In the genomic region with DNA sequence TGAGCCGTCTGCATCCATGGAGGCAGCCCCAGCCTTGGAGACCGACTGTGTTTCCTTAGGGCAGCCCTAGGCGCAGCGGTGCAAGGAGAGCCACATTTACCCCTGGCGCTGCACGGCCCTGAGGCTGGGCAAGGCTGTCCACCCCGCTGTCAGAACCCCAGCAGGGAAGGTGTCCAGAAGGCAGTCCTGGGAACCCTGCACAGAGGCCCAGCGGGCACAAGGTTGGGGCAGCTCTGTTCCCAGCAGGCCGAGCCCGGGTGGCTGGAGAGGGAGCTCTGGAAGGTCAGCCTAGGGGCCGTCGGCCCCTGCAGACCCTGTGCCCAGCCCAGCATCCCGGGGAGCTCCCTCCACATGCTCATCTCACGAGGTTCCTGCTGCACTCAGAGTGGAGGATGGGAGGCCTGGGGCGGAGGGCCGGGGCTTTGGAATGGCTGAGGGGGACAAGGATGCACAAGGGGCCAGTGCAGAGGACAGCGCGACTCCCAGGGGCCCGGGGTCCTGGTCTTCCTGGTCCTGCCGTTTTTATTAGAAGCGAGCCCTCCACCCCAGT, we compare ENCODE assay signal across 8 cellular contexts. TPM values are rescaled to one million over a fixed set of nuclear protein-coding genes. Genes with fewer than 3 reads are reported as not detected.
A peak's percentile ranks its signal among the peaks of the same experiment; 100 is the strongest.
DNase-seq lines count a peak whose midpoint lies in the region; ATAC-seq and TF ChIP-seq lines count a peak whose summit lies in the region.

No MANE protein-coding gene starts in this region.

- H3K4me1 ChIP-seq in GM23248 (ENCODE audit: insufficient read depth), result peaks cover 17% of the 10 kb centered on the region
- peaks cover 0 to 28% (median 11%) of the 10 kb centered on the region in 12 donors for H3K4me1 ChIP-seq in heart left ventricle
- H3K4me1 ChIP-seq in skeletal muscle satellite cell (ENCODE audit: control insufficient read depth, insufficient read depth, low read length), result peaks cover 31% of the 10 kb centered on the region
- H3K4me1 ChIP-seq in trophoblast cell (ENCODE audit: control insufficient read depth in 1 of 2, insufficient read depth in 2 of 2, low read length in 2 of 2), result peaks cover 2 to 6% of the 10 kb centered on the region in 2 experiments

- H3K14ac ChIP-seq in trophoblast cell (ENCODE audit: low read length), result no peak overlapping the region

- intact Hi-C loops in activated CD8-positive, alpha-beta T cell treated with anti-CD3 and anti-CD28 coated beads for 36 hours (cut with micrococcal nuclease), result no loop called here
- intact Hi-C loops in heart left ventricle (cut with DNase I), result loop anchor here in 5 of 10 donors (2.0 to 10.0 kb wide), 4 partner anchors 33 to 61 kb away; partner anchors contain the start of genes KLHL17 (in 1 of the 5), NOC2L (in 1 of the 5) and PLEKHN1 (in 1 of the 5)

- H3K9me3 Mint-ChIP-seq in activated CD8-positive, alpha-beta T cell treated with anti-CD3 and anti-CD28 coated beads for 36 hours, result no peaks in the 10 kb centered on the region

- H3K4me3 ChIP-seq in GM23248 (peak overlapping the region; percentile 83), heart left ventricle (peak overlapping the region in 9 of 12 donors; percentile 4 to 57 (median 46)), skeletal muscle satellite cell (ENCODE audit: low read length) (peak overlapping the region; percentile 61), trophoblast cell (ENCODE audit: low read depth, low read length) (no peak overlapping the region)

- no peak for TF ChIP-seq POLR2A in heart left ventricle (IDR thresholded peaks at IDR 0.05)

- no peak overlapping the region for H4K91ac ChIP-seq in trophoblast cell (ENCODE audit: low read depth, low read length)

- H3K9ac ChIP-seq in GM23248 (peak overlapping the region; percentile 80; the same call in 1 of the 2 replicates), skeletal muscle satellite cell (ENCODE audit: low read depth, low read length) (no peak overlapping the region), trophoblast cell (ENCODE audit: low read length) (no peak overlapping the region)

- no peak for ATAC-seq in activated CD8-positive, alpha-beta T cell treated with anti-CD3 and anti-CD28 coated beads for 36 hours
- no peak for ATAC-seq in heart left ventricle
- no peak for ATAC-seq in GM19324 (IDR thresholded peaks at IDR 0.05; ENCODE audit: low FRiP score, unreplicated experiment)
- ATAC-seq in HG03378 (IDR thresholded peaks at IDR 0.05; ENCODE audit: unreplicated experiment), result no peak

- no peaks in the 10 kb centered on the region for H4K20me1 ChIP-seq in GM23248 (ENCODE audit: insufficient read depth)

- DNase-seq in GM23248 (no peak), heart left ventricle (peak in 4 of 5 donors; percentile 23 to 59 (median 30)), foreskin melanocyte (no peak), trophoblast cell (no peak)
- no peak for DNase-seq in activated CD8-positive, alpha-beta T cell treated with anti-CD3 and anti-CD28 coated beads for 36 hours

- H2BK120ac ChIP-seq in trophoblast cell (ENCODE audit: insufficient read depth, low read length, poor library complexity), result no peak overlapping the region

- H3K79me1 ChIP-seq in trophoblast cell (ENCODE audit: low read length), result peaks cover 4% of the 10 kb centered on the region

- no peak overlapping the region for H2BK5ac ChIP-seq in trophoblast cell (ENCODE audit: low read depth, low read length, poor library complexity)

- WGBS in GM23248 (ENCODE audit: low coverage in 1 of 2, low lambda C conversion rate in 2 of 2, missing lambda C conversion rate in 2 of 2), 2 experiments, result 78 to 88% methylated on average over 17 to 21 of the region's 21 CpGs
- 85 to 88% (median 86%) methylated on average over 17 to 21 of the region's 21 CpGs for WGBS in heart left ventricle, 4 donors
- no CpG with 5 or more reads among the region's 21 CpGs for WGBS in trophoblast cell (ENCODE audit: extremely low coverage, insufficient coverage, insufficient read length)

- in situ Hi-C loops in GM23248 (cut with MboI), result no loop called here

- H3K36me3 ChIP-seq in GM23248 (ENCODE audit: low read depth) (no peaks in the 10 kb centered on the region), heart left ventricle (no peaks in the 10 kb centered on the region), skeletal muscle satellite cell (ENCODE audit: insufficient read depth, low read length) (no peaks in the 10 kb centered on the region), trophoblast cell (ENCODE audit: control insufficient read depth in 1 of 2, insufficient read depth in 2 of 2, low read length in 2 of 2) (no peaks in the 10 kb centered on the region)

- H3F3A ChIP-seq in GM23248 (ENCODE audit: insufficient read depth), result no peaks in the 10 kb centered on the region; the same call in 1 of the 2 replicates

- no peak overlapping the region for H4K12ac ChIP-seq in trophoblast cell (ENCODE audit: low read depth, low read length)

- no peak overlapping the region for H2BK12ac ChIP-seq in trophoblast cell (ENCODE audit: low read length)

- no peak overlapping the region for H3K4ac ChIP-seq in trophoblast cell (ENCODE audit: low read depth, low read length)

- H3K27ac ChIP-seq in GM23248, result no peak overlapping the region
- H3K27ac ChIP-seq in heart left ventricle, result no peak overlapping the region
- no peak overlapping the region for H3K27ac ChIP-seq in trophoblast cell (ENCODE audit: low read depth, low read length)

- H3K27me3 ChIP-seq in GM23248 (replicated peaks; ENCODE audit: insufficient read depth) (no peaks in the 10 kb centered on the region), heart left ventricle (peaks cover 0 to 20% (median 6%) of the 10 kb centered on the region in 9 donors), skeletal muscle satellite cell (ENCODE audit: control insufficient read depth, insufficient read depth, low read length) (peaks cover 12% of the 10 kb centered on the region), trophoblast cell (ENCODE audit: insufficient read depth, low read length) (no peaks in the 10 kb centered on the region)

- H3K9me2 ChIP-seq in GM23248 (ENCODE audit: insufficient read depth), result no peaks in the 10 kb centered on the region

- H3K4me1 Mint-ChIP-seq in activated CD8-positive, alpha-beta T cell treated with anti-CD3 and anti-CD28 coated beads for 36 hours (ENCODE audit: low read depth), result peaks cover 9% of the 10 kb centered on the region

- no peaks in the 10 kb centered on the region for H3K79me2 ChIP-seq in GM23248 (ENCODE audit: insufficient read depth)
- peaks cover 2% of the 10 kb centered on the region for H3K79me2 ChIP-seq in trophoblast cell (ENCODE audit: control insufficient read depth, insufficient read depth, low read length, poor library complexity)

- peak overlapping the region; percentile 42 for H3K4me3 Mint-ChIP-seq in activated CD8-positive, alpha-beta T cell treated with anti-CD3 and anti-CD28 coated beads for 36 hours

- H4K8ac ChIP-seq in trophoblast cell (ENCODE audit: low read depth, low read length), result no peak overlapping the region

- CTCF ChIA-PET in activated CD8-positive, alpha-beta T cell treated with anti-CD3 and anti-CD28 coated beads for 36 hours (lab: Charles Lee), result interaction anchor here (1.4 kb wide), 1 partner anchor 34 kb away, joined by 6 read pairs; no protein-coding TSS in a partner anchor

- TF ChIP-seq CTCF in activated CD8-positive, alpha-beta T cell treated with anti-CD3 and anti-CD28 coated beads for 36 hours (IDR thresholded peaks at IDR 0.05), result no peak
- no peak for TF ChIP-seq CTCF in heart left ventricle (IDR thresholded peaks at IDR 0.05)

- H2AFZ ChIP-seq in GM23248 (peak overlapping the region; percentile 57; the same call in 1 of the 2 replicates), trophoblast cell (ENCODE audit: insufficient read depth, low read length, poor library complexity) (no peak overlapping the region)

- no peak overlapping the region for H3K4me2 ChIP-seq in GM23248 (ENCODE audit: unreplicated experiment)
- peak overlapping the region; percentile 62 for H3K4me2 ChIP-seq in skeletal muscle satellite cell (ENCODE audit: low read length)
- H3K4me2 ChIP-seq in trophoblast cell (ENCODE audit: low read length), result no peak overlapping the region

- H2AK5ac ChIP-seq in trophoblast cell (ENCODE audit: low read length), result no peak overlapping the region

- H3K23ac ChIP-seq in trophoblast cell (ENCODE audit: low read length), result no peak overlapping the region

- no peak overlapping the region for H3K18ac ChIP-seq in trophoblast cell (ENCODE audit: low read length)

- peaks cover 42% of the 10 kb centered on the region for H3K27me3 Mint-ChIP-seq in activated CD8-positive, alpha-beta T cell treated with anti-CD3 and anti-CD28 coated beads for 36 hours

- H3K36me3 Mint-ChIP-seq in activated CD8-positive, alpha-beta T cell treated with anti-CD3 and anti-CD28 coated beads for 36 hours (ENCODE audit: low read depth), result no peaks in the 10 kb centered on the region

- POLR2A ChIA-PET in activated CD8-positive, alpha-beta T cell treated with anti-CD3 and anti-CD28 coated beads for 36 hours (lab: Charles Lee), result no interaction called here

- no peaks in the 10 kb centered on the region for H3K9me3 ChIP-seq in GM23248 (ENCODE audit: low read depth)
- no peaks in the 10 kb centered on the region for H3K9me3 ChIP-seq in heart left ventricle
- H3K9me3 ChIP-seq in skeletal muscle satellite cell (replicated peaks; ENCODE audit: low read length), result no peaks in the 10 kb centered on the region
- peaks cover 3% of the 10 kb centered on the region for H3K9me3 ChIP-seq in trophoblast cell (ENCODE audit: insufficient read depth, low read depth, low read length)

- H3K27ac Mint-ChIP-seq in activated CD8-positive, alpha-beta T cell treated with anti-CD3 and anti-CD28 coated beads for 36 hours, result no peak overlapping the region

RNA-seq across cellular contexts. Expression of gene SAMD11, which starts 19.9 kb away (rescaled TPM):
- 40.9 and 68.3 TPM in 2 replicates for total RNA-seq in GM23248 (2014; rRNA removed; shearing (Covaris generic))
- 8.0 and 8.2 TPM in 2 replicates for polyA plus RNA-seq in GM23248 (2016; fragmentation: Nextera tagmentation; extraction: Ambion mirVana)
- not detected for total RNA-seq in activated CD8-positive, alpha-beta T cell treated with anti-CD3 and anti-CD28 coated beads for 36 hours
- 1 to 10 TPM in 4 of 9 donors, under 1 TPM in 5; 0.38 to 3.2 (median 0.96) TPM for total RNA-seq in heart left ventricle
- polyA plus RNA-seq in heart left ventricle, result 1 to 10 TPM in 1 of 2 donors, under 1 TPM in 1; 0.54 to 1.3 TPM
- total RNA-seq in skeletal muscle satellite cell (2012; rRNA removed), result 4.2 and 7.1 TPM in 2 replicates
- 16.6 and 18.4 TPM in 2 replicates for polyA plus RNA-seq in trophoblast cell (2013)

RNA-seq across cellular contexts. Expression of gene NOC2L, which starts 55.3 kb away (rescaled TPM):
- 66.4 and 67.3 TPM in 2 replicates for total RNA-seq in GM23248 (2014; rRNA removed; shearing (Covaris generic))
- polyA plus RNA-seq in GM23248 (2016; fragmentation: Nextera tagmentation; extraction: Ambion mirVana) (64.0 and 65.0 TPM in 2 replicates), heart left ventricle (10 to 100 TPM; 55.1 to 85.3 TPM)
- total RNA-seq in activated CD8-positive, alpha-beta T cell treated with anti-CD3 and anti-CD28 coated beads for 36 hours, result 100 to 1,000 TPM; 138 to 139 TPM
- total RNA-seq in heart left ventricle, result 10 to 100 TPM; 36.0 to 63.6 (median 43.3) TPM
- total RNA-seq in skeletal muscle satellite cell (2012; rRNA removed), result 137 and 144 TPM in 2 replicates
- 41.5 and 42.0 TPM in 2 replicates for polyA plus RNA-seq in trophoblast cell (2013)

RNA-seq across cellular contexts. Expression of gene KLHL17, which starts 56.6 kb away (rescaled TPM):
- 19.2 and 23.3 TPM in 2 replicates for total RNA-seq in GM23248 (2014; rRNA removed; shearing (Covaris generic))
- 4.7 and 5.5 TPM in 2 replicates for polyA plus RNA-seq in GM23248 (2016; fragmentation: Nextera tagmentation; extraction: Ambion mirVana)
- 10 to 100 TPM; 27.8 to 31.2 TPM for total RNA-seq in activated CD8-positive, alpha-beta T cell treated with anti-CD3 and anti-CD28 coated beads for 36 hours
- 1 to 10 TPM; 1.6 to 6.8 (median 4.7) TPM for total RNA-seq in heart left ventricle
- polyA plus RNA-seq in heart left ventricle, result 1 to 10 TPM; 5.4 to 5.5 TPM
- total RNA-seq in skeletal muscle satellite cell (2012; rRNA removed), result 12.7 and 13.9 TPM in 2 replicates
- 18.1 and 18.5 TPM in 2 replicates for polyA plus RNA-seq in trophoblast cell (2013)

Comparison
In these comparisons a context has a peak if more than half of its experiments do, and no peak if none do; other contexts are left out.
1. DNase-seq: peak in heart left ventricle (4 of 5); none in GM23248 (single experiment), activated CD8-positive, alpha-beta T cell treated with anti-CD3 and anti-CD28 coated beads for 36 hours (single experiment), foreskin melanocyte (single experiment) and trophoblast cell (0 of 2).
2. RNA of gene SAMD11, which starts 19.9 kb away (total RNA-seq): 40.9 to 68.3 TPM in GM23248; 0.38 to 3.2 TPM in heart left ventricle and not detected in activated CD8-positive, alpha-beta T cell treated with anti-CD3 and anti-CD28 coated beads for 36 hours; every median in the first group is over 10 times any median in the second.